In the genomic region with DNA sequence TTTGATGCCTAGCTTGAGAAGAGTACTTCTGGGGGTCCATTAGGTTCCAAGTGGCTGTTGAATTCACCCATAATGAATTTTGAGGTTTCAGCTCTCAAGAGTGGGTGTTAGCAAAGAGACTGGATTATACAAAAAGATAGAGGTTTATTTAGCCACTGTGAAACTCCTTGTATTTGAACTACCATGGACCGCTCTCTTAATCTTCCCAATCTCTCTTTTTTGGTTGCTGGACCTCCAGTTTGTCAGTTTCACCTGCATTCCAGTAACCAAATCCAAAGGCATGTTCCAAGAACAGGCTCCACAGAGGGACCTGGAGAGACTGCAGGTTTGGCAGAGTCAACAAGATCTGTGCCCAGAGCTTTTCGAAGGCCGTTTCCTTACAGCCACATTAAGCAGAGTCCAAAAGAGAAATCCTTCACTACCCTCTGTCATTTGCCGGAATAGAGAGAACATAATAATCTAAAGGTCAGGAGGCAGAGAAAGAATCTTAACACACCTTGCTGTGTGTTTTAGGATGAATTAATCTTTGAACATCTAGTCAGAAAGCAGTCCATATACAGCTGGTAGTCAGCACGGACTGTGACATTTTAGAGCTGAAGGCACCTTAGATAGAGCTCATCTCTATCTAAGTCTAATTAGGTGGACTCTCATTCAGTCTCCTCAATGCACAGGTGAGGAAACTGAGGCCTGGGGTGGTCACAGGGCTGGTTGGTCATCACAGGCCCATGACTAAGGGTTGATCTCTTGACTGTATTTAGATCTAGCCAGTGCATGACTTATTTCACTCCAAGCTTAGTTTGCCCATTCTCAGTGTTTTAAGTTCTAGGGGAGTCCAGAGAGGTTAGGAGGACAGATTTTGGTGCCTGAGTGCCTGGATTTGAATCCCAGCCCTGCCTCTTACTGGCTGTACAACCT, we compare ENCODE assay signal across 8 cellular contexts. TPM values are rescaled to one million over a fixed set of nuclear protein-coding genes. Genes with fewer than 3 reads are reported as not detected.
DNase-seq lines count a peak whose midpoint lies in the region; ATAC-seq, FAIRE-seq and TF ChIP-seq lines count a peak whose summit lies in the region.

No MANE protein-coding gene starts in this region.

- H3K36me3 Mint-ChIP-seq in memory B cell, result no peaks in the 10 kb centered on the region

- no peak for TF ChIP-seq RAD21 in GM12878 (IDR thresholded peaks at IDR 0.05; ENCODE audit: insufficient read depth, low read depth, low read length)

- no peaks in the 10 kb centered on the region for H3K9me3 Mint-ChIP-seq in memory B cell

- H3K9ac ChIP-seq in HUES6 (ENCODE audit: low read length), result no peak overlapping the region
- H3K9ac ChIP-seq in GM12878 (ENCODE audit: control insufficient read depth, insufficient read depth, low read length), result peak overlapping the region; percentile 58

- in situ Hi-C loops in GM12878 (cut with MboI), result no loop called here

- H3K79me2 ChIP-seq in ACC112 (ENCODE audit: control insufficient read depth, insufficient read depth, low read length, unreplicated experiment), result peaks cover 51% of the 10 kb centered on the region
- peaks cover 31% of the 10 kb centered on the region for H3K79me2 ChIP-seq in GM12878 (ENCODE audit: control insufficient read depth, insufficient read depth, low read length)

- peak overlapping the region; percentile 86 for H3K4me2 ChIP-seq in GM12878 (ENCODE audit: control insufficient read depth, insufficient read depth)

- H2AFZ ChIP-seq in ACC112 (ENCODE audit: low read length, unreplicated experiment) (no peak overlapping the region), GM12878 (ENCODE audit: control insufficient read depth, low read depth, low read length) (no peak overlapping the region)

- no peak for TF ChIP-seq CTCF in GM12878 (IDR thresholded peaks at IDR 0.05 in 2 of 3, conservative IDR thresholded peaks at IDR 0.05 in 1 of 3; ENCODE audit: control insufficient read depth in 2 of 3, extremely low read depth in 1 of 3, insufficient read depth in 1 of 3, low read depth in 3 of 3, low read length in 3 of 3)

- peak overlapping the region; percentile 97 for H3K27ac Mint-ChIP-seq in memory B cell

- peak overlapping the region; percentile 2 for H3K4me3 Mint-ChIP-seq in memory B cell

- TSS peak; percentile 38 for BruUV-seq in GM12878 (replicated peaks; lab: Mats Ljungman, UMichigan)

- peaks cover 59% of the 10 kb centered on the region for H3K4me1 ChIP-seq in ACC112 (ENCODE audit: control insufficient read depth, insufficient read depth, low read length, unreplicated experiment)
- H3K4me1 ChIP-seq in HUES6 (ENCODE audit: control insufficient read depth, insufficient read depth, low read length), result peaks cover 15% of the 10 kb centered on the region
- H3K4me1 ChIP-seq in GM12878 (ENCODE audit: control insufficient read depth, insufficient read depth, low read length), result no peaks in the 10 kb centered on the region; the same call in 1 of the 2 replicates

- WGBS in GM12878 (ENCODE audit: insufficient coverage, insufficient replicate concordance, low lambda C conversion rate, missing lambda C conversion rate), result 97% methylated on average over 5 of the region's 5 CpGs

- no peaks in the 10 kb centered on the region for H3K36me3 ChIP-seq in ACC112 (ENCODE audit: insufficient read depth, low read length)
- H3K36me3 ChIP-seq in HUES6 (ENCODE audit: control insufficient read depth, insufficient read depth, low read length), result no peaks in the 10 kb centered on the region
- H3K36me3 ChIP-seq in GM12878 (ENCODE audit: control insufficient read depth in 2 of 2, insufficient read depth in 2 of 2, low read length in 1 of 2), result no peaks in the 10 kb centered on the region; a peak in 1 of 4 replicates

- TF ChIP-seq EP300 in GM12878 (IDR thresholded peaks at IDR 0.05; ENCODE audit: borderline replicate concordance in 1 of 2, control insufficient read depth in 1 of 2, low read depth in 2 of 2, low read length in 2 of 2), result no peak

- POLR2A ChIA-PET in GM12878 (lab: Charles Lee), result interaction anchor here (1.2 to 7.2 kb wide), 8 partner anchors 11 to 43 kb away, joined by 4 to 122 read pairs (median 8); no protein-coding TSS in a partner anchor

- ATAC-seq in GM12878 (no peak), memory B cell (ENCODE audit: low read depth) (no peak), GM18867 (IDR thresholded peaks at IDR 0.05; ENCODE audit: unreplicated experiment) (no peak), HG03039 (IDR thresholded peaks at IDR 0.05; ENCODE audit: unreplicated experiment) (no peak)

- H3K27ac ChIP-seq in ACC112 (ENCODE audit: low read depth, low read length) (peak overlapping the region; percentile 81), HUES6 (ENCODE audit: low read depth, low read length) (no peak overlapping the region), GM12878 (ENCODE audit: control insufficient read depth, insufficient read depth) (no peak overlapping the region)

- H3K9me3 ChIP-seq in HUES6 (ENCODE audit: control insufficient read depth, insufficient read depth, low read depth, low read length), result no peaks in the 10 kb centered on the region
- H3K9me3 ChIP-seq in GM12878 (replicated peaks; ENCODE audit: control insufficient read depth, insufficient read depth, low read length), result no peaks in the 10 kb centered on the region

- H3K27me3 Mint-ChIP-seq in memory B cell, result no peaks in the 10 kb centered on the region

- no peak for TF ChIP-seq POLR2A in GM12878 (IDR thresholded peaks at IDR 0.05; ENCODE audit: low read depth, low read length)

- RAD21 ChIA-PET in GM12878 (lab: Charles Lee; ENCODE audit: unreplicated experiment), result interaction anchor here (1.0 to 7.7 kb wide), 11 partner anchors 10 to 245 kb away, joined by 3 to 77 read pairs (median 6); partner anchors contain the start of gene POLG

- H3K4me1 Mint-ChIP-seq in memory B cell, result peaks cover 28% of the 10 kb centered on the region

- intact Hi-C loops in GM12878 (cut with micrococcal nuclease; ENCODE audit: unreplicated experiment), result loop anchor here (2.0 kb wide), 1 partner anchor 23 kb away; no protein-coding TSS in a partner anchor

- no peaks in the 10 kb centered on the region for H3K27me3 ChIP-seq in ACC112 (ENCODE audit: insufficient read depth, low read length)
- no peaks in the 10 kb centered on the region for H3K27me3 ChIP-seq in HUES6 (ENCODE audit: control insufficient read depth, insufficient read depth, low read length)
- no peaks in the 10 kb centered on the region for H3K27me3 ChIP-seq in GM12878 (replicated peaks in 1 of 2; ENCODE audit: control insufficient read depth in 2 of 2, insufficient read depth in 2 of 2, low read length in 1 of 2)

- no peak for FAIRE-seq in GM12878 (lab: Jason Lieb, UNC)

- CTCF ChIA-PET in GM12878 (lab: Yijun Ruan, JAX), result interaction anchor here (0.8 to 9.5 kb wide), 12 partner anchors 11 to 245 kb away, joined by 3 to 147 read pairs (median 17); partner anchors contain the start of gene POLG

- H3K4me3 ChIP-seq in ACC112 (ENCODE audit: low read depth, low read length) (peak overlapping the region; percentile 87), HUES6 (ENCODE audit: low read depth, low read length) (peak overlapping the region; percentile 81), GM12878 (peak overlapping the region; percentile 88)

- SMC1A ChIA-PET in GM12878 (lab: Charles Lee; ENCODE audit: uncharacterized antibody, unreplicated experiment), result interaction anchor here (0.8 to 9.8 kb wide), 9 partner anchors 11 to 89 kb away, joined by 3 to 123 read pairs (median 15); no protein-coding TSS in a partner anchor

- DNase-seq in GM12878 (ENCODE audit: low read depth, low spot score), result no peak
- no peak for DNase-seq in memory B cell (ENCODE audit: low spot score in 2 of 2)
- DNase-seq in AML-193 (lab: John Stamatoyannopoulos, UW), result no peak
- no peak for DNase-seq in NCI-H2081 (lab: John Stamatoyannopoulos, UW)

- H4K20me1 ChIP-seq in GM12878 (ENCODE audit: control insufficient read depth, insufficient read depth), result no peaks in the 10 kb centered on the region

TF ChIP-seq in GM12878, 131 proteins besides CTCF, POLR2A, EP300 and RAD21:
- TF ChIP-seq IKZF2 (IDR thresholded peaks at IDR 0.05), result 0 out of 4 replicates have a peak, but pooled peaks of 1 of the 2 experiments have one; percentile 11
- no peak for TF ChIP-seq HCFC1 (IDR thresholded peaks at IDR 0.05; ENCODE audit: low read length)

RNA-seq across cellular contexts. Expression of gene ABHD2, which starts 1.3 kb away (rescaled TPM):
- total RNA-seq in GM12878 (2013; cell fraction: nucleolus; rRNA removed), result 48.0 and 50.8 TPM in 2 replicates
- 19.6 and 19.7 TPM in 2 replicates for total RNA-seq in GM12878 (2014; rRNA removed)
- 15.8 and 19.8 TPM in 2 replicates for total RNA-seq in GM12878 (2014; rRNA removed; fragmentation: Illumina TruSeq; extraction: Trizol)
- 33.6 and 38.7 TPM in 2 replicates for total RNA-seq in GM12878 (2021)
- 7.0 TPM for polyA plus RNA-seq in GM12878 (2011; ENCODE audit: low read depth)
- 22.4 and 30.1 TPM in 2 replicates for polyA plus RNA-seq in GM12878 (2011; rRNA removed)
- 27.2 and 29.2 TPM in 2 replicates for polyA plus RNA-seq in GM12878 (2011; cell fraction: cytosol; rRNA removed)
- polyA plus RNA-seq in GM12878 (2011; cell fraction: nucleus; rRNA removed), result 16.7 and 18.6 TPM in 2 replicates
- 7.8 and 8.1 TPM in 2 replicates for polyA plus RNA-seq in GM12878 (2012)
- 21.4 and 23.3 TPM in 2 replicates for polyA plus RNA-seq in GM12878 (2014; fragmentation: Illumina TruSeq; extraction: Trizol)
- polyA plus RNA-seq in GM12878 (2014; fragmentation: Nextera tagmentation; extraction: Ambion mirVana), result 1 to 10 TPM; 1.2 to 4.7 TPM
- 15.0 and 19.3 TPM in 2 replicates for polyA plus RNA-seq in GM12878 (2014; rRNA removed)
- polyA plus RNA-seq in GM12878 (2016; fragmentation: Nextera tagmentation; extraction: Ambion mirVana), result 10 to 100 TPM; 21.0 to 21.2 TPM
- polyA minus RNA-seq in GM12878 (2011; rRNA and poly(A)+ RNA removed), result 82.8 and 105 TPM in 2 replicates
- 17.2 and 18.7 TPM in 2 replicates for polyA minus RNA-seq in GM12878 (2011; cell fraction: cytosol; rRNA and poly(A)+ RNA removed)
- polyA minus RNA-seq in GM12878 (2011; cell fraction: nucleus; rRNA and poly(A)+ RNA removed), result 14.7 and 33.2 TPM in 2 replicates
